ENCODE assay signal across 19 cellular contexts in the genomic region with DNA sequence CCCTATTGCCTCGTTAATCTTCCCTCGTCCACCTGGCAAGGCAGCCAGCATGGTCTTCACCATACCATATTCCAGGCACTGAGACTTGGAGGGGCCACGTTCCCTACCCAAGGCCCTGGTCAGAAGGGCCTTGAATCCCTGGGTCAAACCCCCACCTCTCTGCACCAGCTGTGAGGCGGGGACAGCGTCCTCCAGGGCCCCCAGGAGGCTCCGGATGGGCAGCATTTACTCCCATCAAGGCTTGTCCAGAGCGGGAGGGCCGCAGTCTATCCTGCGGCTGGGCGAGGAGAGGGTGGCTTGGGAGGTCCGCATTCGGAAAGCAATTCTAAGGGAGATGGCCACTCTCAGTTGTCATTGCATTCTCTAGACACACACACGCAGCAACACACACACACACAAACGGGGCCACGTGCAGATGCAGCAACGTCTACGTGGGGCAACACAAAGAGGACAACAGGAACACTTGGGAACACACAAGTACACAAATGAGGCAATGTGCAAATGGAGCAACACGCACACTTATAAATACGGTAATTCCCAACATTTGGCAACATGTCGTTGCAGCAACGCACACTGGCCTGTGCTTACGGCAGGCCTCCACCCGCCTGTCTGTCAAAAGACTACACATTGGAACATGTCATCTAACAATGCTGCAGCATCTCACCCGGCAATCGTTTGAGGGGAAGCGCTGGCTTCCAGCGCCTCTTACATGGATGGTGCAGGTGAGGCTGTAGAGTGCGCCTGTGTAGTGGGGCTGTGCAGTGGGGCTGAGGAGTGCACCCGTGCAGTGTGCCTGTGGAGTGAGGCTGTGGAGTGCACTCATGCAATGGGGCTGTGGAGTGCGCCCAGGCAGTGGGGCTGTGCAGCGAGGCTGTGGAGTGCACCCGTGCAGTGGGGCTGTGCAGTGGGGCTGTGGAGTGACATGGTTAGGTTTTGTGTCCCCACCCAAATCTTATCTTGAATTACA. TPM values are rescaled to one million over a fixed set of nuclear protein-coding genes. Genes with fewer than 3 reads are reported as not detected.
"Had no signal": no experiment of that assay in that cellular context is flagged by ENCODE, and none has a peak within 500 bp of the region (broad histone marks: within the 10 kb centered on the region; RNA-seq: fewer than 3 reads in every experiment).

No MANE protein-coding gene starts in this region.

- H3K4me3 ChIP-seq: ascending aorta, breast epithelium, coronary artery, gastrocnemius medialis, heart left ventricle, mucosa of descending colon, spleen had no signal

- H3K36me3 ChIP-seq: ascending aorta, breast epithelium, gastrocnemius medialis, heart left ventricle, neutrophil, spleen had no signal

- H3K9me3 ChIP-seq: ascending aorta, breast epithelium, gastrocnemius medialis, heart left ventricle, mucosa of descending colon, neutrophil had no signal

- H3K27ac ChIP-seq: ascending aorta, breast epithelium, coronary artery, gastrocnemius medialis, heart left ventricle, neutrophil, parathyroid adenoma had no signal

- H3K27me3 ChIP-seq: ascending aorta had no signal

- ATAC-seq: activated T-cell treated with anti-CD3 and anti-CD28 coated beads, Interleukin-2, amount 50 U/mL, for 4 hours; gastrocnemius medialis; heart left ventricle; naive thymus-derived CD4-positive, alpha-beta T cell; stimulated activated naive B cell treated with anti-CD40 and anti-IgM and Interleukin-4, amounts not matched to agents 10 μg/mL and 1 μg/mL and 100 μg/mL, for 72 hours had no signal

- DNase-seq: activated CD4-positive, alpha-beta T cell treated with anti-CD3 and anti-CD28 coated beads, Interleukin-2, amount 50 U/mL, for 1 hour; activated CD8-positive, alpha-beta memory T cell treated with anti-CD3 and anti-CD28 coated beads, Interleukin-2, amount 50 U/mL, for 4 hours; activated naive CD4-positive, alpha-beta T cell treated with anti-CD3 and anti-CD28 coated beads for 36 hours; activated T-cell treated with anti-CD3 and anti-CD28 coated beads, Interleukin-2, amount 50 U/mL, for 4 hours; gastrocnemius medialis; heart left ventricle; kidney glomerular epithelial cell; mucosa of descending colon; naive thymus-derived CD4-positive, alpha-beta T cell; spleen; stimulated activated CD4-positive, alpha-beta T cell treated with anti-CD3 and anti-CD28 coated beads, Interleukin-4, amount 100 ng/mL, for 4 hours; stimulated activated naive B cell treated with anti-CD40 and anti-IgM and Interleukin-4, amounts not matched to agents 10 μg/mL and 1 μg/mL and 100 μg/mL, for 72 hours had no signal

- H3K4me1 ChIP-seq: ascending aorta, breast epithelium, gastrocnemius medialis, heart left ventricle, parathyroid adenoma had no signal

RNA-seq across cellular contexts. Expression of a gene that starts 12.9 kb away (rescaled TPM):
- total RNA-seq: activated naive CD4-positive, alpha-beta T cell treated with anti-CD3 and anti-CD28 coated beads for 36 hours; ascending aorta; T-helper 1 cell treated with Interleukin-12 subunit alpha and Interleukin-12 subunit beta and Interleukin-4 antibody, amounts not matched to agents 30 ng/mL and 1 ng/mL, for 36 hours; ureter had no signal
- polyA plus RNA-seq: naive thymus-derived CD4-positive, alpha-beta T cell had no signal
